In the genomic region with DNA sequence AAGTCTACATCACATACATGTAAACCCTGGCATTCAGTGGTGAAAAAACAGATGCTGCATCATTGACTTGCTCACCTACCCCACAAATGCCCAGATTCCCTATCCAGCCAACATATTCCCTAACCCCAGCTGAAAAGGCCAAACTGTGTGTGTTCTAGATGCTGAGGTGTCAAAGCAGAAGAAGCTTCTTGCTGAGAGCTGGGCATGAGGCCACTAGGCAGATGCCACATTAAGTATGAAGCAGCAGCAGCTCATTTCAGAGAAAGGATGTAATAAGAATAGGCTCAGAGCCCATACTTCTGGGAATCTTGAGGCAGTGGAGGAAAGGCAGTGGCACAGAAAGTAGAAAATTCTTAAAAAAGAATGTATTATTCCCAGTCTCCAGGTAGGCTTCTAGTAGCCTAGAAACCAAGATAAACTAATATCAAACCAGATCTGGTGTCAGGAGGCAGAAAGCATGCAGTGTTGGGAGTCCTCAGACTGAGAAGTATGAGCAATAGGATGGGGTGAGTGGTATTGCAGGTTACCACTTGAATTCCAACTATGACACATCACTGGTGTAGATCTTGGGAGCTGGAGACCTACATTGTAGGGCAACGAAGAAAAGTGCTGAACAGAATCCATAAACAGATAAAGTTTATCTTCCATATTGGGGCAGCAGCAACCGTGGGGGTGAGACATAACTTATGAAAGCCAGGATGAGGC, we compare ENCODE assay signal across 16 cellular contexts.
DNase-seq lines count a peak whose midpoint lies in the region; ATAC-seq, FAIRE-seq and TF ChIP-seq lines count a peak whose summit lies in the region.
"Had no signal": no experiment of that assay in that cellular context is flagged by ENCODE, and none has a peak within 500 bp of the region (broad histone marks: within the 10 kb centered on the region; RNA-seq: fewer than 3 reads in every experiment).

No MANE protein-coding gene starts in this region.

- in situ Hi-C loops in HAP-1 (cut with MboI; ENCODE audit: low sequenced_read_pairs): no loop called here

- ATAC-seq in activated naive CD8-positive, alpha-beta T cell treated with anti-CD3 and anti-CD28 coated beads, Interleukin-2, amount 50 U/mL, for 24 hours: peak; percentile 57
- ATAC-seq in T-helper 17 cell: no peak
- ATAC-seq in right lobe of liver: no peak
- ATAC-seq: gastroesophageal sphincter had no signal

- no peaks in the 10 kb centered on the region for H3K9me3 Mint-ChIP-seq in activated naive CD8-positive, alpha-beta T cell treated with anti-CD3 and anti-CD28 coated beads, Interleukin-2, amount 50 U/mL, for 24 hours
- no peaks in the 10 kb centered on the region for H3K9me3 Mint-ChIP-seq in activated naive CD8-positive, alpha-beta T cell treated with anti-CD3 and anti-CD28 coated beads for 36 hours

- H3K9me3 ChIP-seq in T-helper 17 cell (ENCODE audit: control insufficient read depth, low read length, poor library complexity, severe bottlenecking): no peaks in the 10 kb centered on the region
- no peaks in the 10 kb centered on the region for H3K9me3 ChIP-seq in HAP-1
- no peaks in the 10 kb centered on the region for H3K9me3 ChIP-seq in right lobe of liver
- H3K9me3 ChIP-seq: gastroesophageal sphincter had no signal

- 100% methylated on average over 2 of the region's 2 CpGs for WGBS in right lobe of liver (ENCODE audit: insufficient coverage, low coverage, low lambda C conversion rate, missing lambda C conversion rate)

- no peak overlapping the region for H3K4me3 Mint-ChIP-seq in activated naive CD8-positive, alpha-beta T cell treated with anti-CD3 and anti-CD28 coated beads, Interleukin-2, amount 50 U/mL, for 24 hours
- no peak overlapping the region for H3K4me3 Mint-ChIP-seq in activated naive CD8-positive, alpha-beta T cell treated with anti-CD3 and anti-CD28 coated beads for 36 hours
- no peak overlapping the region for H3K4me3 Mint-ChIP-seq in T-helper 17 cell

- no peak for TF ChIP-seq POLR2A in right lobe of liver (IDR thresholded peaks at IDR 0.05)

- H3K4me1 ChIP-seq in HAP-1 (no peaks in the 10 kb centered on the region), right lobe of liver (peaks cover 0 to 3% (median 0%) of the 10 kb centered on the region in 4 donors)
- H3K4me1 ChIP-seq: gastroesophageal sphincter had no signal

- H3K4me1 Mint-ChIP-seq in activated naive CD8-positive, alpha-beta T cell treated with anti-CD3 and anti-CD28 coated beads, Interleukin-2, amount 50 U/mL, for 24 hours: no peaks in the 10 kb centered on the region
- peaks cover 2% of the 10 kb centered on the region for H3K4me1 Mint-ChIP-seq in activated naive CD8-positive, alpha-beta T cell treated with anti-CD3 and anti-CD28 coated beads for 36 hours
- peaks cover 2% of the 10 kb centered on the region for H3K4me1 Mint-ChIP-seq in T-helper 17 cell

- no peak overlapping the region for H3K27ac Mint-ChIP-seq in activated naive CD8-positive, alpha-beta T cell treated with anti-CD3 and anti-CD28 coated beads, Interleukin-2, amount 50 U/mL, for 24 hours
- H3K27ac Mint-ChIP-seq in activated naive CD8-positive, alpha-beta T cell treated with anti-CD3 and anti-CD28 coated beads for 36 hours: no peak overlapping the region
- H3K27ac Mint-ChIP-seq in T-helper 17 cell: peak overlapping the region; percentile 12

- no peaks in the 10 kb centered on the region for H3K27me3 Mint-ChIP-seq in activated naive CD8-positive, alpha-beta T cell treated with anti-CD3 and anti-CD28 coated beads, Interleukin-2, amount 50 U/mL, for 24 hours
- H3K27me3 Mint-ChIP-seq in activated naive CD8-positive, alpha-beta T cell treated with anti-CD3 and anti-CD28 coated beads for 36 hours: no peaks in the 10 kb centered on the region
- H3K27me3 Mint-ChIP-seq in T-helper 17 cell: no peaks in the 10 kb centered on the region

- FAIRE-seq in urothelium cell line (lab: Jason Lieb, UNC): peak; percentile 88

- H3K27me3 ChIP-seq in HAP-1 (ENCODE audit: low read depth) (no peaks in the 10 kb centered on the region), right lobe of liver (no peaks in the 10 kb centered on the region)
- H3K27me3 ChIP-seq: gastroesophageal sphincter had no signal

- TF ChIP-seq CTCF in fibroblast of mammary gland (conservative IDR thresholded peaks at IDR 0.05; ENCODE audit: control insufficient read depth, insufficient read depth, low read depth, low read length) (no peak), right lobe of liver (IDR thresholded peaks at IDR 0.05) (no peak)

- no peak for DNase-seq in activated naive CD8-positive, alpha-beta T cell treated with anti-CD3 and anti-CD28 coated beads, Interleukin-2, amount 50 U/mL, for 24 hours
- no peak for DNase-seq in activated naive CD8-positive, alpha-beta T cell treated with anti-CD3 and anti-CD28 coated beads for 36 hours
- DNase-seq in T-helper 17 cell (no peak), fibroblast of mammary gland (ENCODE audit: low read depth) (peak; percentile 36), urothelium cell line (ENCODE audit: low spot score) (no peak), HAP-1 (ENCODE audit: low spot score in 2 of 2) (no peak), right lobe of liver (no peak), caudate nucleus (lab: John Stamatoyannopoulos, UW) (no peak)
- DNase-seq: activated CD4-positive, alpha-beta T cell treated with anti-CD3 and anti-CD28 coated beads for 1 hour; activated T-cell treated with anti-CD3 and anti-CD28 coated beads, Interleukin-2, amount 50 U/mL, for 1 hour; aorta; NCI-H510A; stimulated activated naive CD4-positive, alpha-beta T cell treated with Interleukin-2 at 50 U/mL for 16 hours; T-helper 1 cell had no signal

- peaks cover 27% of the 10 kb centered on the region for H3K36me3 Mint-ChIP-seq in activated naive CD8-positive, alpha-beta T cell treated with anti-CD3 and anti-CD28 coated beads, Interleukin-2, amount 50 U/mL, for 24 hours (ENCODE audit: low read depth)
- H3K36me3 Mint-ChIP-seq in activated naive CD8-positive, alpha-beta T cell treated with anti-CD3 and anti-CD28 coated beads for 36 hours: peaks cover 37% of the 10 kb centered on the region
- H3K36me3 Mint-ChIP-seq in T-helper 17 cell (ENCODE audit: low read depth): peaks cover 14% of the 10 kb centered on the region

- H3K27ac ChIP-seq in right lobe of liver: no peak overlapping the region
- H3K27ac ChIP-seq in caudate nucleus (ENCODE audit: low read depth, low read length): no peak overlapping the region
- H3K27ac ChIP-seq: gastroesophageal sphincter, skin epidermis had no signal

- H3K4me3 ChIP-seq in fibroblast of mammary gland (ENCODE audit: control insufficient read depth, low read depth, low read length) (no peak overlapping the region), HAP-1 (no peak overlapping the region), right lobe of liver (no peak overlapping the region)
- H3K4me3 ChIP-seq: gastroesophageal sphincter, skin epidermis had no signal

- H3K36me3 ChIP-seq in HAP-1 (replicated peaks) (no peaks in the 10 kb centered on the region), right lobe of liver (peaks cover 0 to 2% (median 0%) of the 10 kb centered on the region in 4 donors)

- intact Hi-C loops in right lobe of liver (cut with DNase I): no loop called here
